ENCODE assay signal across 16 cellular contexts in the genomic region with DNA sequence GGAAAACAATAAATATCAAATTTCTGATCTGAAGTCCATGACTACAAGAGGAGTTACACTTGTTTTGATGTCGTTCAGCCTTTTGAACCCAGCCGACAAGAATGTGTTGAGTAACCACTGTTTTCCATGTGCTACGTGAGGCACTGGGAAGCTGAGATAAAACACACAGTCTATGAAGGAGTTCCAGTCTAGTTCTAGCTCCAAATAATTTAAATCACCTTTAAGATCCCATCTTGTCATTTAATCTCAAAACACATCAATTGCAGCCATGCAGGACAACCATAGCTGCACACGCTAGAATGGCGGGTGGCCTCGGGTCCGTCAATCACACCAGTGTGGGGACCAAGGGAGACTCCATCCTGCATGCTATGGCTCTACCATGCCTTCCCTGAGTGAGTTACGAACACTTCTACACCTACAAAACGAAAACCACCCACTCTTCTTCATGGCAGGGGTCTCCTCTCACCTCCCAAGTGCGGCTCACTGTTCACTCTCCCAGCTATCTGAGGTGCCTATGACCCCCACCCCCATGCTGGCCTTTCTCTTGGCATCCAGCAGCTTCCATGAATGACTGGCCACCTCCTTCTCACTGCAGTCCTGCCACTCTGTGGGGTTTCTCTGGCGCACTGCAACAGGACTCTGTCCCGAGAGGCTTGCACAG. TPM values are rescaled to one million over a fixed set of nuclear protein-coding genes. Genes with fewer than 3 reads are reported as not detected.
A peak's percentile ranks its signal among the peaks of the same experiment; 100 is the strongest.
DNase-seq lines count a peak whose midpoint lies in the region; ATAC-seq and TF ChIP-seq lines count a peak whose summit lies in the region.
"Had no signal": no experiment of that assay in that cellular context is flagged by ENCODE, and none has a peak within 500 bp of the region (broad histone marks: within the 10 kb centered on the region; RNA-seq: fewer than 3 reads in every experiment).

No MANE protein-coding gene starts in this region.

- ATAC-seq in Right ventricle myocardium superior (ENCODE audit: poor library complexity), result no peak
- no peak for ATAC-seq in HG03439 (IDR thresholded peaks at IDR 0.05; ENCODE audit: unreplicated experiment)
- no peak for ATAC-seq in GM21390 (IDR thresholded peaks at IDR 0.05; ENCODE audit: unreplicated experiment)
- ATAC-seq: activated naive CD8-positive, alpha-beta T cell treated with anti-CD3 and anti-CD28 coated beads, Interleukin-2, amount 50 U/mL, for 24 hours had no signal

- no peaks in the 10 kb centered on the region for H3K27me3 ChIP-seq in cardiac muscle cell
- no peaks in the 10 kb centered on the region for H3K27me3 ChIP-seq in kidney epithelial cell (ENCODE audit: control insufficient read depth, insufficient read depth, low read length)
- H3K27me3 ChIP-seq in transverse colon, result no peaks in the 10 kb centered on the region
- H3K27me3 ChIP-seq: hepatocyte had no signal

- peak overlapping the region; percentile 58 for H3K27ac ChIP-seq in cardiac muscle cell
- peak overlapping the region; percentile 85 to 95 (median 93) for H3K27ac ChIP-seq in transverse colon
- H3K27ac ChIP-seq: hepatocyte, neutrophil had no signal

- H3K36me3 ChIP-seq in cardiac muscle cell (peaks cover 30% of the 10 kb centered on the region), kidney epithelial cell (ENCODE audit: control insufficient read depth, insufficient read depth, low read length) (peaks cover 3% of the 10 kb centered on the region), transverse colon (no peaks in the 10 kb centered on the region)
- H3K36me3 ChIP-seq: neutrophil had no signal

- in situ Hi-C loops in transverse colon (cut with MboI; ENCODE audit: low pct_ligation_motif_present in 1 of 4, low pct_unique_long_range_greater_than_20kb in 1 of 4, low sequenced_read_pairs in 3 of 4), result no loop called here

- H3K9me3 ChIP-seq in cardiac muscle cell (ENCODE audit: low read depth) (no peaks in the 10 kb centered on the region), transverse colon (no peaks in the 10 kb centered on the region)
- H3K9me3 ChIP-seq: neutrophil had no signal

- POLR2A ChIA-PET in HEK293T (lab: Yijun Ruan, JAX), result no interaction called here

- H3K4me1 ChIP-seq in cardiac muscle cell (ENCODE audit: low read depth), result peaks cover 20% of the 10 kb centered on the region
- H3K4me1 ChIP-seq in transverse colon, result peaks cover 17 to 66% (median 32%) of the 10 kb centered on the region in 4 donors

- CTCF ChIA-PET in HEK293T (lab: Yijun Ruan, JAX), result interaction anchor here (0.6 kb wide), 1 partner anchor 126 kb away, joined by 3 read pairs; no protein-coding TSS in a partner anchor

- 59 to 84% methylated on average over 3 to 12 of the region's 12 CpGs for WGBS in transverse colon (ENCODE audit: low coverage in 1 of 2), 2 donors

- peak in 1 of 2 donors; percentile 78 for DNase-seq in cardiac muscle cell (ENCODE audit: low read depth in 1 of 2, low spot score in 1 of 2)
- no peak for DNase-seq in Right ventricle myocardium superior
- DNase-seq in choroid plexus epithelial cell (ENCODE audit: low read depth), result peak; percentile 86
- no peak for DNase-seq in kidney epithelial cell (ENCODE audit: low read depth)
- peak; percentile 5 for DNase-seq in transverse colon
- no peak for DNase-seq in HEK293T (ENCODE audit: extremely low spot score)
- DNase-seq: activated naive CD8-positive, alpha-beta T cell treated with anti-CD3 and anti-CD28 coated beads, Interleukin-2, amount 50 U/mL, for 24 hours; Karpas-422; NCI-H187 treated with DMSO at 0.1 percent for 48 hours; NCI-H748 treated with DMSO at 0.1 percent for 48 hours; SHP77 treated with DMSO at 0.1 percent for 48 hours; stimulated activated CD4-positive, alpha-beta T cell treated with anti-CD3 and anti-CD28 coated beads, Interleukin-15, amount 100 ng/mL, for 24 hours had no signal

- no peak for TF ChIP-seq CTCF in cardiac muscle cell (IDR thresholded peaks at IDR 0.05; ENCODE audit: low read depth, low read length)
- no peak for TF ChIP-seq CTCF in choroid plexus epithelial cell (conservative IDR thresholded peaks at IDR 0.05; ENCODE audit: low read depth, low read length)
- TF ChIP-seq CTCF in kidney epithelial cell (IDR thresholded peaks at IDR 0.05; ENCODE audit: insufficient read depth, low read length, poor library complexity, severe bottlenecking), result no peak
- TF ChIP-seq CTCF in transverse colon (IDR thresholded peaks at IDR 0.05), result no peak

- TF ChIP-seq EP300 in transverse colon (IDR thresholded peaks at IDR 0.05; ENCODE audit: low read depth), result no peak

- TF ChIP-seq POLR2A in transverse colon (IDR thresholded peaks at IDR 0.05), result no peak

- H3K4me3 ChIP-seq in cardiac muscle cell (no peak overlapping the region), choroid plexus epithelial cell (ENCODE audit: low read depth, low read length) (peak overlapping the region; percentile 100), kidney epithelial cell (ENCODE audit: low read depth, low read length) (peak overlapping the region; percentile 82), transverse colon (peak overlapping the region in 1 of 4 donors; percentile 75)
- H3K4me3 ChIP-seq: hepatocyte had no signal

- intact Hi-C loops in Right ventricle myocardium superior (cut with DNase I) (no loop called here), transverse colon (cut with DNase I; ENCODE audit: low total_unique reads) (loop anchor here (10.0 kb wide), 1 partner anchor 50 kb away; no protein-coding TSS in a partner anchor)

TF ChIP-seq in HEK293T, 16 proteins besides CTCF, POLR2A, EP300 and RAD21:
- TF ChIP-seq L3MBTL2 (conservative IDR thresholded peaks at IDR 0.05), result no peak
- TF ChIP-seq TARDBP (IDR thresholded peaks at IDR 0.05), result no peak
- no peak for TF ChIP-seq HDGF (IDR thresholded peaks at IDR 0.05; ENCODE audit: borderline replicate concordance)
- no peak for TF ChIP-seq ARNT (IDR thresholded peaks at IDR 0.05)

RNA-seq across cellular contexts. Expression of gene FHL2, which starts 3.8 kb away (rescaled TPM):
- total RNA-seq in cardiac muscle cell (586 and 1,288 TPM in 2 replicates), Right ventricle myocardium superior (1,567 TPM), kidney epithelial cell (260 and 265 TPM in 2 replicates), transverse colon (100 to 1,000 TPM in 1 of 4 donors, 10 to 100 TPM in 3; 56.1 to 140 (median 89.2) TPM)
- polyA plus RNA-seq in cardiac muscle cell, result 612 and 1,543 TPM in 2 replicates

RNA-seq across cellular contexts. Expression of gene C2orf49, which starts 57.7 kb away (rescaled TPM):
- total RNA-seq in cardiac muscle cell (21.5 and 37.9 TPM in 2 replicates), Right ventricle myocardium superior (18.7 TPM), kidney epithelial cell (23.3 and 29.5 TPM in 2 replicates), transverse colon (10 to 100 TPM in 3 of 4 donors, 1 to 10 TPM in 1; 1.8 to 17.6 (median 14.5) TPM)
- polyA plus RNA-seq in cardiac muscle cell, result 19.2 and 31.3 TPM in 2 replicates

Comparison
In these comparisons a context has a peak if more than half of its experiments do, and no peak if none do; other contexts are left out.
1. DNase-seq: peak in choroid plexus epithelial cell (single experiment) and transverse colon (single experiment); none in Right ventricle myocardium superior (single experiment), kidney epithelial cell (single experiment) and HEK293T (single experiment).